ENCODE assay signal across 14 cellular contexts in the genomic region with DNA sequence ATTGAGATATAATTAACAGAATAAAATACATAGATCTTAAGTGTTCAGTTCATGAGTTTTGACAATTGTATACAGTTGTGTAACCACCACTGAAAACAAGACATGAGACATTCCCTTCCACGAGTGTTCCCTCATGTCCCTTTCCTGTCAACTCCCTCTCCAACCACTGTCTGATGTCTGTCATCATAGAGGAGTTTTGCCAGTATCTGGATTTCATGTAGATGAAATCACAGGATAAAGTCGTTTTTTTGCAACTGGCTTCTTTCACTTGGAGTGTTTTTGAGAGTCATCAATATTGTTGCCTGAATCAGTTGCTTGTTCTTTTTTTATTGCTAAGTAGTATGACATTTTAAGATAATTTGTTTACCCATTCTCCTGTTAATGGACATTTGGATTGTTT.
"Had no signal": no experiment of that assay in that cellular context is flagged by ENCODE, and none has a peak within 500 bp of the region (broad histone marks: within the 10 kb centered on the region; RNA-seq: fewer than 3 reads in every experiment).

No MANE protein-coding gene starts in this region.

- ATAC-seq: effector memory CD8-positive, alpha-beta T cell; stimulated activated memory B cell treated with anti-CD40 and anti-IgM and Interleukin-4, amounts not matched to agents 10 μg/mL and 1 μg/mL and 100 μg/mL, for 72 hours; T-helper 17 cell had no signal

- H3K27ac ChIP-seq: ascending aorta, psoas muscle, tibial artery had no signal

- H3K4me3 ChIP-seq: ascending aorta, psoas muscle, tibial artery had no signal

- H3K9me3 ChIP-seq: ascending aorta, psoas muscle, tibial artery had no signal

- DNase-seq: activated CD4-positive, alpha-beta memory T cell treated with anti-CD3 and anti-CD28 coated beads, Interleukin-2, amount 10 ng/mL, durations not matched to agents 7 days and 5 days; activated CD4-positive, alpha-beta T cell treated with anti-CD3 and anti-CD28 coated beads for 4 hours; activated naive CD4-positive, alpha-beta T cell treated with anti-CD3 and anti-CD28 coated beads, Interleukin-2, amount 10 ng/mL, durations not matched to agents 7 days and 5 days; activated T-cell treated with anti-CD3 and anti-CD28 coated beads, Interleukin-2, amount 50 U/mL, for 24 hours; dermis blood vessel endothelial cell; effector memory CD8-positive, alpha-beta T cell; hypothalamus; kidney; nephron progenitor cell; psoas muscle; T-helper 17 cell; tibial artery had no signal

- H3K36me3 ChIP-seq: ascending aorta, tibial artery had no signal

- H3K27me3 ChIP-seq: ascending aorta, tibial artery had no signal

- H3K4me1 ChIP-seq: psoas muscle had no signal
